ENCODE assay signal across 12 cellular contexts in genomic region chr16:79334127-79334526, GRCh38.
DNase-seq lines count a peak whose midpoint lies in the region; ATAC-seq and TF ChIP-seq lines count a peak whose summit lies in the region.
"Had no signal": no experiment of that assay in that cellular context is flagged by ENCODE, and none has a peak within 500 bp of the region (broad histone marks: within the 10 kb centered on the region; RNA-seq: fewer than 3 reads in every experiment).

No MANE protein-coding gene starts in this region.

- H3K27me3 ChIP-seq in GM06990 (replicated peaks; ENCODE audit: control insufficient read depth, insufficient read depth, low read length): no peaks in the 10 kb centered on the region; the same call in none of the 2 replicates
- H3K27me3 ChIP-seq in psoas muscle (ENCODE audit: insufficient read depth in 3 of 3, low read length in 2 of 3): no peaks in the 10 kb centered on the region

- no peaks in the 10 kb centered on the region for H3K36me3 Mint-ChIP-seq in activated T-cell treated with anti-CD3 and anti-CD28 coated beads, Interleukin-2, amount 50 U/mL, for 24 hours (ENCODE audit: low read depth)
- H3K36me3 Mint-ChIP-seq in naive thymus-derived CD8-positive, alpha-beta T cell: no peaks in the 10 kb centered on the region

- H3K9me3 Mint-ChIP-seq in activated T-cell treated with anti-CD3 and anti-CD28 coated beads, Interleukin-2, amount 50 U/mL, for 24 hours: no peaks in the 10 kb centered on the region
- H3K9me3 Mint-ChIP-seq in naive thymus-derived CD8-positive, alpha-beta T cell: peaks cover 0 to under 1% (median 0%) of the 10 kb centered on the region in 9 donors
- H3K9me3 Mint-ChIP-seq: central memory CD8-positive, alpha-beta T cell had no signal

- H3K27me3 Mint-ChIP-seq in activated T-cell treated with anti-CD3 and anti-CD28 coated beads, Interleukin-2, amount 50 U/mL, for 24 hours: peaks cover 19% of the 10 kb centered on the region
- peaks cover 0 to 19% (median 7%) of the 10 kb centered on the region in 5 donors for H3K27me3 Mint-ChIP-seq in naive thymus-derived CD8-positive, alpha-beta T cell

- in situ Hi-C loops in KBM-7 (cut with MboI; ENCODE audit: low pct_unique_long_range_greater_than_20kb, low sequenced_read_pairs): no loop called here

- H3K27ac Mint-ChIP-seq in activated T-cell treated with anti-CD3 and anti-CD28 coated beads, Interleukin-2, amount 50 U/mL, for 24 hours: no peak overlapping the region
- no peak overlapping the region for H3K27ac Mint-ChIP-seq in naive thymus-derived CD8-positive, alpha-beta T cell

- no peak overlapping the region for H3K4me3 ChIP-seq in GM06990 (replicated peaks; ENCODE audit: low read depth, low read length)
- H3K4me3 ChIP-seq in psoas muscle: no peak overlapping the region

- H3K9me3 ChIP-seq in psoas muscle: no peaks in the 10 kb centered on the region

- H3K36me3 ChIP-seq in GM06990 (ENCODE audit: control insufficient read depth, insufficient read depth, low read length) (no peaks in the 10 kb centered on the region), psoas muscle (ENCODE audit: insufficient read depth in 1 of 2, low read depth in 1 of 2) (no peaks in the 10 kb centered on the region)

- H3K27ac ChIP-seq in psoas muscle: no peak overlapping the region

- ATAC-seq in psoas muscle: no peak
- no peak for ATAC-seq in naive thymus-derived CD8-positive, alpha-beta T cell

- no peak overlapping the region for H3K4me3 Mint-ChIP-seq in activated T-cell treated with anti-CD3 and anti-CD28 coated beads, Interleukin-2, amount 50 U/mL, for 24 hours
- H3K4me3 Mint-ChIP-seq in naive thymus-derived CD8-positive, alpha-beta T cell: no peak overlapping the region
- H3K4me3 Mint-ChIP-seq: central memory CD8-positive, alpha-beta T cell had no signal

- intact Hi-C loops in psoas muscle (cut with DNase I): no loop called here

- TF ChIP-seq CTCF in GM06990 (IDR thresholded peaks at IDR 0.05; ENCODE audit: insufficient read depth, low read length, poor library complexity, severe bottlenecking): peak; percentile 51
- peak; percentile 12 for TF ChIP-seq CTCF in psoas muscle (IDR thresholded peaks at IDR 0.05)

- DNase-seq in GM06990 (ENCODE audit: extremely low read depth, insufficient read length) (no peak), KBM-7 (peak; percentile 10), psoas muscle (no peak), AG08396 (ENCODE audit: low spot score) (no peak), DMS153 (lab: John Stamatoyannopoulos, UW) (no peak), DMS79 treated with DMSO at 0.1 percent for 48 hours (lab: John Stamatoyannopoulos, UW) (no peak)
- DNase-seq in activated T-cell treated with anti-CD3 and anti-CD28 coated beads, Interleukin-2, amount 50 U/mL, for 24 hours: peak; percentile 54
- DNase-seq in naive thymus-derived CD8-positive, alpha-beta T cell: no peak
- DNase-seq: GDM1, NCI-H524 treated with DMSO at 0.1 percent for 48 hours, occipital lobe had no signal

- WGBS in psoas muscle, 3 donors: 77 to 83% (median 82%) methylated on average over 13 of the region's 13 CpGs

- H3K4me1 ChIP-seq in psoas muscle: no peaks in the 10 kb centered on the region

- POLR2A ChIA-PET in naive thymus-derived CD8-positive, alpha-beta T cell (lab: Charles Lee): no interaction called here

- H3K4me1 Mint-ChIP-seq in activated T-cell treated with anti-CD3 and anti-CD28 coated beads, Interleukin-2, amount 50 U/mL, for 24 hours (ENCODE audit: low read depth): peaks cover 2% of the 10 kb centered on the region
- no peaks in the 10 kb centered on the region for H3K4me1 Mint-ChIP-seq in naive thymus-derived CD8-positive, alpha-beta T cell

Comparison
In these comparisons a context has a peak if more than half of its experiments do, and no peak if none do; other contexts are left out.
1. DNase-seq: peak in KBM-7 (single experiment) and activated T-cell treated with anti-CD3 and anti-CD28 coated beads, Interleukin-2, amount 50 U/mL, for 24 hours (single experiment); none in GM06990 (single experiment), psoas muscle (0 of 2), AG08396 (single experiment), naive thymus-derived CD8-positive, alpha-beta T cell (0 of 10), DMS153 (single experiment) and DMS79 treated with DMSO at 0.1 percent for 48 hours (single experiment).